Comparison of ENCODE assay signal across 9 cellular contexts in the genomic region with DNA sequence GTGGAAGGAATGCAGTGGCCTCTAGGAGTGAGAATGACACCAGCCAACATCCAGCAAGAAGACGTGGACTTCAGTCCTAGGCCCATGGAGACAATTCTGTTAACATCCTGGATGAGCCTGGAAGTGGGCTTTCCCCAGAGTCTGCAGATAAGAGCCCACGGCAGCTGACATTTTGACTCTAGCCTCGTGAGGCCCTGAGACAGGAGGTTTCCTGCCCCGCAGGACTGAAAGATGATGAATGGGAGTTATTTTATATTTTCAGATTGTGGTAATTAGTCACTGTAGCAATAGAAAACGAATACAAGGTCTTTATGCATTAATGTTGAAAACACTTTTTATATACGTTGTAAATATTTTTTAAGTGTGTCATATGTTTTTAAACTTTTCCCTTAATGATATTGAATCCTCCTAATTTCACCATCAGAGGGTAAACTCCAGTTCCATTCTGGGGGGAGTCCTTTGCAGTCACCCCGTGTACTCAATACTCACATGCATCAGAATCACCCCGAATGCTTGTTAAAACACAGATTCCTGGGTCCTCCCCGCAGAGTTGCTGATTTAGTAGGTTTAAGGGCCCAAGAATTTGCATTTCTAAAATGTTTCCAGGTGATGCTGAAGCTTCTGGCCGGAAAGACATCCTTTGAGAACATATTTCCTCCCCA. TPM values are rescaled to one million over a fixed set of nuclear protein-coding genes. Genes with fewer than 3 reads are reported as not detected.
DNase-seq lines count a peak whose midpoint lies in the region; ATAC-seq and TF ChIP-seq lines count a peak whose summit lies in the region.
"Had no signal": no experiment of that assay in that cellular context is flagged by ENCODE, and none has a peak within 500 bp of the region (broad histone marks: within the 10 kb centered on the region; RNA-seq: fewer than 3 reads in every experiment).

No MANE protein-coding gene starts in this region.

- ATAC-seq in Right ventricle myocardium inferior (no peak), left cardiac atrium (no peak), HG03025 (IDR thresholded peaks at IDR 0.05; ENCODE audit: low FRiP score, unreplicated experiment) (no peak), GM18907 (IDR thresholded peaks at IDR 0.05; ENCODE audit: unreplicated experiment) (no peak), body of pancreas (no peak)

- peak overlapping the region; percentile 56 for H3K27ac Mint-ChIP-seq in activated naive CD8-positive, alpha-beta T cell treated with anti-CD3 and anti-CD28 coated beads for 36 hours
- H3K27ac Mint-ChIP-seq in type B pancreatic cell: peak overlapping the region; percentile 78

- H3K27me3 ChIP-seq in kidney epithelial cell (ENCODE audit: control insufficient read depth, insufficient read depth, low read length): no peaks in the 10 kb centered on the region
- no peaks in the 10 kb centered on the region for H3K27me3 ChIP-seq in body of pancreas

- peaks cover 4% of the 10 kb centered on the region for H3K27me3 Mint-ChIP-seq in activated naive CD8-positive, alpha-beta T cell treated with anti-CD3 and anti-CD28 coated beads for 36 hours
- H3K27me3 Mint-ChIP-seq in type B pancreatic cell: peaks cover 6% of the 10 kb centered on the region

- H3K9me3 ChIP-seq in body of pancreas: no peaks in the 10 kb centered on the region

- H3K27ac ChIP-seq in body of pancreas: no peak overlapping the region

- TF ChIP-seq POLR2A in body of pancreas (IDR thresholded peaks at IDR 0.05): no peak

- DNase-seq in Right ventricle myocardium inferior (ENCODE audit: missing footprints) (peak; percentile 40), left cardiac atrium (no peak), kidney epithelial cell (ENCODE audit: low read depth) (no peak), type B pancreatic cell (ENCODE audit: extremely low spot score, unreplicated experiment) (no peak), body of pancreas (no peak)
- no peak for DNase-seq in activated naive CD8-positive, alpha-beta T cell treated with anti-CD3 and anti-CD28 coated beads for 36 hours

- intact Hi-C loops in Right ventricle myocardium inferior (cut with DNase I) (no loop called here), left cardiac atrium (cut with DNase I) (loop anchor here in 1 of 2 donors (10.0 kb wide), 1 partner anchor 143 kb away; a partner anchor contains a TSS), body of pancreas (cut with DNase I) (no loop called here)

- peaks cover 31% of the 10 kb centered on the region for H3K4me1 ChIP-seq in body of pancreas

- H3K36me3 Mint-ChIP-seq in activated naive CD8-positive, alpha-beta T cell treated with anti-CD3 and anti-CD28 coated beads for 36 hours: no peaks in the 10 kb centered on the region
- H3K36me3 Mint-ChIP-seq in type B pancreatic cell: no peaks in the 10 kb centered on the region

- WGBS in body of pancreas, 2 donors: 28 to 40% methylated on average over 9 to 10 of the region's 10 CpGs

- H3K4me3 ChIP-seq in kidney epithelial cell (ENCODE audit: low read depth, low read length) (peak overlapping the region; percentile 73), body of pancreas (no peak overlapping the region)

- H3K36me3 ChIP-seq in kidney epithelial cell (ENCODE audit: control insufficient read depth, insufficient read depth, low read length): no peaks in the 10 kb centered on the region
- H3K36me3 ChIP-seq in body of pancreas (replicated peaks in 1 of 2; ENCODE audit: insufficient read depth in 1 of 2, low read depth in 2 of 2): no peaks in the 10 kb centered on the region

- TF ChIP-seq CTCF in kidney epithelial cell (IDR thresholded peaks at IDR 0.05; ENCODE audit: insufficient read depth, low read length, poor library complexity, severe bottlenecking): no peak
- TF ChIP-seq CTCF in type B pancreatic cell (conservative IDR thresholded peaks at IDR 0.05): no peak
- no peak for TF ChIP-seq CTCF in body of pancreas (IDR thresholded peaks at IDR 0.05)

- peaks cover 30% of the 10 kb centered on the region for H3K4me1 Mint-ChIP-seq in activated naive CD8-positive, alpha-beta T cell treated with anti-CD3 and anti-CD28 coated beads for 36 hours
- peaks cover 24% of the 10 kb centered on the region for H3K4me1 Mint-ChIP-seq in type B pancreatic cell (ENCODE audit: unreplicated experiment)

- H3K4me3 Mint-ChIP-seq in activated naive CD8-positive, alpha-beta T cell treated with anti-CD3 and anti-CD28 coated beads for 36 hours: peak overlapping the region; percentile 74
- peak overlapping the region; percentile 82 for H3K4me3 Mint-ChIP-seq in type B pancreatic cell

- no peaks in the 10 kb centered on the region for H3K9me3 Mint-ChIP-seq in activated naive CD8-positive, alpha-beta T cell treated with anti-CD3 and anti-CD28 coated beads for 36 hours
- H3K9me3 Mint-ChIP-seq in type B pancreatic cell: no peaks in the 10 kb centered on the region

RNA-seq across cellular contexts. Expression of a gene that starts 0.5 kb away (rescaled TPM):
- total RNA-seq in Right ventricle myocardium inferior (9.1 TPM), left cardiac atrium (1 to 10 TPM; 7.3 to 9.7 TPM), kidney epithelial cell (8.9 and 10.2 TPM in 2 replicates), type B pancreatic cell (ENCODE audit: low replicate concordance) (19.5 and 20.7 TPM in 2 replicates), body of pancreas (10 to 100 TPM; 10.9 to 18.9 TPM)
- 10 to 100 TPM; 10.9 to 11.3 TPM for total RNA-seq in activated naive CD8-positive, alpha-beta T cell treated with anti-CD3 and anti-CD28 coated beads for 36 hours

RNA-seq across cellular contexts. Expression of a gene that starts 35.1 kb away (rescaled TPM):
- 7.6 TPM for total RNA-seq in Right ventricle myocardium inferior
- total RNA-seq in left cardiac atrium: 10 to 100 TPM; 12.4 to 13.3 TPM
- total RNA-seq in activated naive CD8-positive, alpha-beta T cell treated with anti-CD3 and anti-CD28 coated beads for 36 hours: not detected
- total RNA-seq in kidney epithelial cell: 0.34 and 1.2 TPM in 2 replicates
- total RNA-seq in type B pancreatic cell (ENCODE audit: low replicate concordance): 0.43 and 1.4 TPM in 2 replicates
- total RNA-seq in body of pancreas: 1 to 10 TPM; 4.7 to 7.6 TPM
- total RNA-seq: M059J had no signal
